Comparison of ENCODE assay signal across 24 cellular contexts in the genomic region with DNA sequence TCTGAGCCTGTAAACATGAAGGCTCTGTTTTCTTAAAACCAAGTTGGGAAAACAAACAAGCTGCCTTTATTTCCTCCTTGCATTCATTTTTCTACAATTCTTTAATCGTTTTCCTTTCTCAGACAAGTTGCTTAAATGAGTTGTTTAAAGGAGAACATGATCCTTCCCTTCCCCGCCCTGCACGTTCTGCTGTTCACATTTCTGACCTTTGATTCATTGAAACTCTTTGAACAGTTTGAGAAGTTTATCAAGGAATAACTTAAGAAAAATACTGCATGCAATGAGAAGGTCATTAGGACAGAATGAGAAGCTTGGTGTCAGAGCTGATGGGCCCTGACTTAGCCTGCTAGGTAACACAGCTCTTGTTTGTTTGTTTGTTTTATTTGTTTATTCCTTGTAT.
"Had no signal": no experiment of that assay in that cellular context is flagged by ENCODE, and none has a peak within 500 bp of the region (broad histone marks: within the 10 kb centered on the region; RNA-seq: fewer than 3 reads in every experiment).

No MANE protein-coding gene starts in this region.

- H3K27me3 ChIP-seq: colonic mucosa, esophagus squamous epithelium, gastroesophageal sphincter, pancreas, suprapubic skin, thyroid gland, upper lobe of left lung, uterus had no signal

- H3K4me3 Mint-ChIP-seq: immature natural killer cell; naive thymus-derived CD4-positive, alpha-beta T cell; neural crest cell; stimulated activated effector memory CD8-positive, alpha-beta T cell treated with anti-CD3 and anti-CD28 coated beads, Interleukin-12 subunit alpha, Interleukin-12 subunit beta, amount 100 ng/mL, for 72 hours had no signal

- H3K9me3 Mint-ChIP-seq: immature natural killer cell; naive thymus-derived CD4-positive, alpha-beta T cell; stimulated activated effector memory CD8-positive, alpha-beta T cell treated with anti-CD3 and anti-CD28 coated beads, Interleukin-12 subunit alpha, Interleukin-12 subunit beta, amount 100 ng/mL, for 72 hours had no signal

- H3K4me1 ChIP-seq: esophagus squamous epithelium, pancreas, suprapubic skin, thyroid gland, upper lobe of left lung, uterus had no signal

- DNase-seq: colonic mucosa; dermis blood vessel endothelial cell; esophagus squamous epithelium; foreskin fibroblast; glutamatergic neuron; immature natural killer cell; kidney; left cardiac atrium; mesendoderm; naive thymus-derived CD4-positive, alpha-beta T cell; nucleus accumbens; pancreas; right cardiac atrium; stimulated activated CD4-positive, alpha-beta T cell treated with anti-CD3 and anti-CD28 coated beads, Interleukin-4, amount 100 ng/mL, for 1 hour; stimulated activated CD8-positive, alpha-beta memory T cell treated with anti-CD3 and anti-CD28 coated beads, Interleukin-4, amount 100 ng/mL, for 48 hours; stimulated activated naive CD8-positive, alpha-beta T cell treated with anti-CD3 and anti-CD28 coated beads, Interleukin-15, Interleukin-2, amounts not matched to agents 100 U/mL and 50 U/mL, for 24 hours; thyroid gland; upper lobe of left lung; uterus had no signal

- H3K4me1 Mint-ChIP-seq: immature natural killer cell; naive thymus-derived CD4-positive, alpha-beta T cell; stimulated activated effector memory CD8-positive, alpha-beta T cell treated with anti-CD3 and anti-CD28 coated beads, Interleukin-12 subunit alpha, Interleukin-12 subunit beta, amount 100 ng/mL, for 72 hours had no signal

- H3K36me3 Mint-ChIP-seq: immature natural killer cell; naive thymus-derived CD4-positive, alpha-beta T cell; stimulated activated effector memory CD8-positive, alpha-beta T cell treated with anti-CD3 and anti-CD28 coated beads, Interleukin-12 subunit alpha, Interleukin-12 subunit beta, amount 100 ng/mL, for 72 hours had no signal

- H3K9me3 ChIP-seq: colonic mucosa, esophagus squamous epithelium, gastroesophageal sphincter, pancreas, suprapubic skin, thyroid gland, upper lobe of left lung, uterus had no signal

- H3K27ac Mint-ChIP-seq: immature natural killer cell; naive thymus-derived CD4-positive, alpha-beta T cell; progenitor cell of endocrine pancreas; stimulated activated effector memory CD8-positive, alpha-beta T cell treated with anti-CD3 and anti-CD28 coated beads, Interleukin-12 subunit alpha, Interleukin-12 subunit beta, amount 100 ng/mL, for 72 hours had no signal

- H3K27ac ChIP-seq: colonic mucosa, esophagus squamous epithelium, gastroesophageal sphincter, pancreas, suprapubic skin, thyroid gland, upper lobe of left lung, uterus had no signal

- FAIRE-seq: kidney, pancreas had no signal

- H3K27me3 Mint-ChIP-seq: progenitor cell of endocrine pancreas had no signal

- H3K36me3 ChIP-seq: colonic mucosa, esophagus squamous epithelium, gastroesophageal sphincter, pancreas, suprapubic skin, thyroid gland, upper lobe of left lung, uterus had no signal

- H3K4me3 ChIP-seq: colonic mucosa, esophagus squamous epithelium, gastroesophageal sphincter, pancreas, suprapubic skin, thyroid gland, upper lobe of left lung, uterus had no signal
